In genomic region chr11:60195923-60196368, GRCh38 we compare ENCODE assay signal across 1 cellular context.
TF ChIP-seq lines count a peak whose summit lies in the region.

No MANE protein-coding gene starts in this region.

TF ChIP-seq in K562, 482 proteins besides CTCF, POLR2A, EP300 and RAD21:
- TF ChIP-seq ZNF57 (CRISPR knock-in tag; IDR thresholded peaks at IDR 0.05) (no peak), NFE2 (IDR thresholded peaks at IDR 0.05; ENCODE audit: low read depth) (peak; percentile 26; the same call in 1 of the 2 replicates), ZNF589 (CRISPR knock-in tag; IDR thresholded peaks at IDR 0.05; ENCODE audit: low read depth) (0 out of 2 replicates have a peak, but pooled peaks have one; percentile 50), CHCHD3 (CRISPR knock-in tag; IDR thresholded peaks at IDR 0.05) (no peak), CXXC5 (CRISPR knock-in tag; IDR thresholded peaks at IDR 0.05) (peak; percentile 34; the same call in 1 of the 2 replicates), STAT5A (IDR thresholded peaks at IDR 0.05; ENCODE audit: borderline replicate concordance, low read length) (peak; percentile 31; the same call in 1 of the 2 replicates), SRF (CRISPR knock-in tag; IDR thresholded peaks at IDR 0.05) (no peak), KDM1A (IDR thresholded peaks at IDR 0.05) (peak; percentile 31; a peak in 2 of 4 replicates), MAFK (IDR thresholded peaks at IDR 0.05; ENCODE audit: low read length) (peak; percentile 67; the same call in 1 of the 2 replicates), L3MBTL2 (IDR thresholded peaks at IDR 0.05) (peak; percentile 41; the same call in 1 of the 2 replicates), WHSC1 (IDR thresholded peaks at IDR 0.05; ENCODE audit: low read length) (no peak), MCM3 (IDR thresholded peaks at IDR 0.05) (no peak), TAF9B (IDR thresholded peaks at IDR 0.05; ENCODE audit: partially characterized antibody) (peak; percentile 26), ATF7 (IDR thresholded peaks at IDR 0.05) (no peak), ZNF280A (IDR thresholded peaks at IDR 0.05; ENCODE audit: low read depth, partially characterized antibody) (no peak), ZNF592 (IDR thresholded peaks at IDR 0.05) (0 out of 2 replicates have a peak, but pooled peaks have one; percentile 37), MED1 (CRISPR knock-in tag; IDR thresholded peaks at IDR 0.05; ENCODE audit: borderline replicate concordance) (no peak), ZNF639 (CRISPR knock-in tag; conservative IDR thresholded peaks at IDR 0.05 in 1 of 2, IDR thresholded peaks at IDR 0.05 in 1 of 2) (peak in 1 of 2 experiments; percentile 21; a peak in 1 of 4 replicates), MAFF (IDR thresholded peaks at IDR 0.05; ENCODE audit: low read length) (peak; percentile 80; the same call in 1 of the 2 replicates), CHD1 (IDR thresholded peaks at IDR 0.05; ENCODE audit: low read length) (no peak), TEAD4 (IDR thresholded peaks at IDR 0.05; ENCODE audit: low read length) (peak; percentile 61; the same call in 1 of the 2 replicates), TEAD4 (CRISPR knock-in tag; IDR thresholded peaks at IDR 0.05; ENCODE audit: borderline replicate concordance) (no peak), LCOR (CRISPR knock-in tag; IDR thresholded peaks at IDR 0.05) (no peak), C11orf30 (IDR thresholded peaks at IDR 0.05; ENCODE audit: low read depth) (peak; percentile 91), ZBTB8A (IDR thresholded peaks at IDR 0.05; ENCODE audit: partially characterized antibody) (no peak), BRD9 (IDR thresholded peaks at IDR 0.05; ENCODE audit: low read depth, partially characterized antibody) (peak; percentile 53), BACH1 (tag; IDR thresholded peaks at IDR 0.05) (0 out of 2 replicates have a peak, but pooled peaks have one; percentile 28), TCF15 (CRISPR knock-in tag; IDR thresholded peaks at IDR 0.05) (no peak), YY1 (IDR thresholded peaks at IDR 0.05; ENCODE audit: borderline replicate concordance in 1 of 3, control insufficient read depth in 1 of 3, extremely low read depth in 1 of 3, insufficient read depth in 3 of 3, insufficient read length in 1 of 3, insufficient replicate concordance in 2 of 3, low read depth in 1 of 3, low read length in 2 of 3) (no peak), SMARCA4 (IDR thresholded peaks at IDR 0.05) (peak; percentile 50), FOSL1 (tag; conservative IDR thresholded peaks at IDR 0.05) (peak; percentile 44; the same call in 1 of the 2 replicates), SREBF2 (CRISPR knock-in tag; IDR thresholded peaks at IDR 0.05) (no peak), DPF2 (IDR thresholded peaks at IDR 0.05) (peak; percentile 33; the same call in 1 of the 2 replicates), BHLHE40 (IDR thresholded peaks at IDR 0.05; ENCODE audit: low read length) (peak; percentile 30; the same call in 1 of the 2 replicates), GTF2B (IDR thresholded peaks at IDR 0.05; ENCODE audit: extremely low read depth, insufficient read length) (no peak), AFF1 (IDR thresholded peaks at IDR 0.05; ENCODE audit: low read depth in 1 of 2, partially characterized antibody in 2 of 2) (no peak), NR2C1 (IDR thresholded peaks at IDR 0.05) (no peak), NR2C1 (tag; IDR thresholded peaks at IDR 0.05) (peak; percentile 43; the same call in 1 of the 2 replicates), MAZ (CRISPR knock-in tag; conservative IDR thresholded peaks at IDR 0.05 in 1 of 2, IDR thresholded peaks at IDR 0.05 in 1 of 2) (0 out of 4 replicates have a peak, but pooled peaks of 1 of the 2 experiments have one; percentile 29), HMBOX1 (IDR thresholded peaks at IDR 0.05) (peak; percentile 67), TCF3 (CRISPR knock-in tag; IDR thresholded peaks at IDR 0.05) (peak; percentile 45; the same call in 1 of the 2 replicates), STAT5B (CRISPR knock-in tag; IDR thresholded peaks at IDR 0.05) (no peak), NFRKB (IDR thresholded peaks at IDR 0.05; ENCODE audit: low read depth) (0 out of 2 replicates have a peak, but pooled peaks have one; percentile 46), E2F1 (CRISPR knock-in tag; IDR thresholded peaks at IDR 0.05) (no peak), PTTG1 (tag; IDR thresholded peaks at IDR 0.05; ENCODE audit: low read depth) (no peak), ZNF316 (IDR thresholded peaks at IDR 0.05) (peak; percentile 94), ARID1B (IDR thresholded peaks at IDR 0.05) (peak; percentile 60), MEIS2 (IDR thresholded peaks at IDR 0.05; ENCODE audit: partially characterized antibody) (peak; percentile 31), SOX6 (IDR thresholded peaks at IDR 0.05) (peak; percentile 76), NRF1 (conservative IDR thresholded peaks at IDR 0.05 in 1 of 2, IDR thresholded peaks at IDR 0.05 in 1 of 2) (no peak), MAFG (tag; conservative IDR thresholded peaks at IDR 0.05) (peak; percentile 83)
TF ChIP-seq in K562: peak in this region for 29.
